26 cellular contexts compared by ENCODE assay signal in genomic region chr4:11312389-11312788, GRCh38.
DNase-seq lines count a peak whose midpoint lies in the region; ATAC-seq and TF ChIP-seq lines count a peak whose summit lies in the region.
"Had no signal": no experiment of that assay in that cellular context is flagged by ENCODE, and none has a peak within 500 bp of the region (broad histone marks: within the 10 kb centered on the region; RNA-seq: fewer than 3 reads in every experiment).

No MANE protein-coding gene starts in this region.

- H3K4me2 ChIP-seq in fibroblast of lung (ENCODE audit: extremely low read depth, insufficient read depth, low read length) = no peak overlapping the region
- H3K4me2 ChIP-seq: BLaER1 treated with 17β-estradiol and CSF1 and Interleukin-3, amounts not matched to agents 10 nM and 100 nM; GM23338 had no signal

- TF ChIP-seq CTCF in Calu3 (IDR thresholded peaks at IDR 0.05; ENCODE audit: unreplicated experiment) (no peak), fibroblast of lung (conservative IDR thresholded peaks at IDR 0.05 in 1 of 2, IDR thresholded peaks at IDR 0.05 in 1 of 2; ENCODE audit: low read depth in 1 of 2, low read length in 2 of 2) (no peak), GM20000 (IDR thresholded peaks at IDR 0.05; ENCODE audit: extremely low read depth, missing control alignments) (no peak), esophagus squamous epithelium (IDR thresholded peaks at IDR 0.05) (no peak)

- peaks cover 3% of the 10 kb centered on the region for H3K9me3 Mint-ChIP-seq in Calu3 (ENCODE audit: low read depth, unreplicated experiment)
- no peaks in the 10 kb centered on the region for H3K9me3 Mint-ChIP-seq in activated CD4-positive, alpha-beta T cell treated with anti-CD3 and anti-CD28 coated beads, Interleukin-2, amount 10 ng/mL, durations not matched to agents 24 days and 14 days
- H3K9me3 Mint-ChIP-seq: activated naive CD8-positive, alpha-beta T cell treated with anti-CD3 and anti-CD28 coated beads, Interleukin-2, amount 50 U/mL, for 24 hours had no signal

- H3K4me3 Mint-ChIP-seq in Calu3 (ENCODE audit: low read depth, unreplicated experiment) = no peak overlapping the region
- H3K4me3 Mint-ChIP-seq in activated CD4-positive, alpha-beta T cell treated with anti-CD3 and anti-CD28 coated beads, Interleukin-2, amount 10 ng/mL, durations not matched to agents 24 days and 14 days = no peak overlapping the region
- H3K4me3 Mint-ChIP-seq: activated naive CD8-positive, alpha-beta T cell treated with anti-CD3 and anti-CD28 coated beads, Interleukin-2, amount 50 U/mL, for 24 hours; GM23338; natural killer cell treated with Interleukin-12 subunit alpha and Interleukin-12 subunit beta and Interleukin-15 and Interleukin-18, amount 100 ng/mL, for 72 hours had no signal

- no peaks in the 10 kb centered on the region for H3K36me3 Mint-ChIP-seq in Calu3 (ENCODE audit: insufficient read depth, unreplicated experiment)
- H3K36me3 Mint-ChIP-seq in activated CD4-positive, alpha-beta T cell treated with anti-CD3 and anti-CD28 coated beads, Interleukin-2, amount 10 ng/mL, durations not matched to agents 24 days and 14 days (ENCODE audit: low read depth) = no peaks in the 10 kb centered on the region
- H3K36me3 Mint-ChIP-seq: natural killer cell treated with Interleukin-12 subunit alpha and Interleukin-12 subunit beta and Interleukin-15 and Interleukin-18, amount 100 ng/mL, for 72 hours had no signal

- H3K4me3 ChIP-seq in fibroblast of lung (replicated peaks in 1 of 4; ENCODE audit: control extremely low read depth in 1 of 4, insufficient read depth in 1 of 4, low read depth in 3 of 4, low read length in 4 of 4) (no peak overlapping the region), esophagus squamous epithelium (no peak overlapping the region)
- H3K4me3 ChIP-seq: BLaER1 treated with 17β-estradiol and CSF1 and Interleukin-3, amounts not matched to agents 10 nM and 100 nM; GM23338; sigmoid colon; SJSA1; uterus had no signal

- ATAC-seq in GM19467 (IDR thresholded peaks at IDR 0.05; ENCODE audit: unreplicated experiment) = no peak
- ATAC-seq: activated naive CD8-positive, alpha-beta T cell treated with anti-CD3 and anti-CD28 coated beads, Interleukin-2, amount 50 U/mL, for 24 hours; GM23338; left colon; natural killer cell treated with Interleukin-12 subunit alpha and Interleukin-12 subunit beta and Interleukin-15 and Interleukin-18, amount 100 ng/mL, for 72 hours had no signal

- no peaks in the 10 kb centered on the region for H4K20me1 ChIP-seq in fibroblast of lung (ENCODE audit: control insufficient read depth, extremely low read depth, insufficient read depth, low read length)
- H4K20me1 ChIP-seq: BLaER1 treated with 17β-estradiol and CSF1 and Interleukin-3, amounts not matched to agents 10 nM and 100 nM had no signal

- H3K27ac ChIP-seq in fibroblast of lung (ENCODE audit: insufficient read depth, low read length) (no peak overlapping the region), esophagus squamous epithelium (no peak overlapping the region)
- H3K27ac ChIP-seq: BLaER1 treated with 17β-estradiol and CSF1 and Interleukin-3, amounts not matched to agents 10 nM and 100 nM; parathyroid adenoma; sigmoid colon; SJSA1; uterus had no signal

- H3K9me3 ChIP-seq in fibroblast of lung (ENCODE audit: control insufficient read depth, insufficient read depth, low read depth, low read length) (no peaks in the 10 kb centered on the region), esophagus squamous epithelium (peaks cover 0 to 4% (median 0%) of the 10 kb centered on the region in 3 donors)
- H3K9me3 ChIP-seq: sigmoid colon, SJSA1, uterus had no signal

- H3K4me1 ChIP-seq in fibroblast of lung (ENCODE audit: control insufficient read depth, extremely low read depth, insufficient read depth, low read length) (no peaks in the 10 kb centered on the region), esophagus squamous epithelium (peaks cover 0 to 14% (median 0%) of the 10 kb centered on the region in 3 donors)
- H3K4me1 ChIP-seq: BLaER1 treated with 17β-estradiol and CSF1 and Interleukin-3, amounts not matched to agents 10 nM and 100 nM; parathyroid adenoma; sigmoid colon; SJSA1; uterus had no signal

- CTCF ChIA-PET in Calu3 (lab: Charles Lee) = no interaction called here

- H3K9ac ChIP-seq in fibroblast of lung (ENCODE audit: insufficient read depth, low read length) = no peak overlapping the region
- H3K9ac ChIP-seq: BLaER1 treated with 17β-estradiol and CSF1 and Interleukin-3, amounts not matched to agents 10 nM and 100 nM; parathyroid adenoma had no signal

- no TSS peak for BruUV-seq in Calu3 (replicated peaks; lab: Mats Ljungman, UMichigan)

- no peak for TF ChIP-seq POLR2A in esophagus squamous epithelium (IDR thresholded peaks at IDR 0.05)

- H3K36me3 ChIP-seq in fibroblast of lung (ENCODE audit: control insufficient read depth, insufficient read depth, low read length) (no peaks in the 10 kb centered on the region), esophagus squamous epithelium (no peaks in the 10 kb centered on the region)
- H3K36me3 ChIP-seq: BLaER1 treated with 17β-estradiol and CSF1 and Interleukin-3, amounts not matched to agents 10 nM and 100 nM; sigmoid colon; SJSA1; uterus had no signal

- H3K79me2 ChIP-seq in fibroblast of lung (ENCODE audit: control insufficient read depth, insufficient read depth, low read length) = no peaks in the 10 kb centered on the region
- H3K79me2 ChIP-seq: parathyroid adenoma had no signal

- H3K27me3 ChIP-seq in fibroblast of lung (ENCODE audit: control insufficient read depth, insufficient read depth, low read length) = no peaks in the 10 kb centered on the region
- no peaks in the 10 kb centered on the region for H3K27me3 ChIP-seq in esophagus squamous epithelium
- H3K27me3 ChIP-seq: BLaER1 treated with 17β-estradiol and CSF1 and Interleukin-3, amounts not matched to agents 10 nM and 100 nM; sigmoid colon; SJSA1; uterus had no signal

- H3K27me3 Mint-ChIP-seq in Calu3 (ENCODE audit: unreplicated experiment) = no peaks in the 10 kb centered on the region
- no peaks in the 10 kb centered on the region for H3K27me3 Mint-ChIP-seq in activated CD4-positive, alpha-beta T cell treated with anti-CD3 and anti-CD28 coated beads, Interleukin-2, amount 10 ng/mL, durations not matched to agents 24 days and 14 days
- H3K27me3 Mint-ChIP-seq: natural killer cell treated with Interleukin-12 subunit alpha and Interleukin-12 subunit beta and Interleukin-15 and Interleukin-18, amount 100 ng/mL, for 72 hours had no signal

- H3K4me1 Mint-ChIP-seq in Calu3 (ENCODE audit: low read depth, unreplicated experiment) = peaks cover 23% of the 10 kb centered on the region
- no peaks in the 10 kb centered on the region for H3K4me1 Mint-ChIP-seq in activated CD4-positive, alpha-beta T cell treated with anti-CD3 and anti-CD28 coated beads, Interleukin-2, amount 10 ng/mL, durations not matched to agents 24 days and 14 days
- H3K4me1 Mint-ChIP-seq: activated naive CD8-positive, alpha-beta T cell treated with anti-CD3 and anti-CD28 coated beads, Interleukin-2, amount 50 U/mL, for 24 hours had no signal

- no peak overlapping the region for H2AFZ ChIP-seq in fibroblast of lung (ENCODE audit: low read length)
- H2AFZ ChIP-seq: GM23338, parathyroid adenoma had no signal

- H3K27ac Mint-ChIP-seq in Calu3 (ENCODE audit: unreplicated experiment) = no peak overlapping the region
- H3K27ac Mint-ChIP-seq in activated CD4-positive, alpha-beta T cell treated with anti-CD3 and anti-CD28 coated beads, Interleukin-2, amount 10 ng/mL, durations not matched to agents 24 days and 14 days = no peak overlapping the region
- H3K27ac Mint-ChIP-seq: activated naive CD8-positive, alpha-beta T cell treated with anti-CD3 and anti-CD28 coated beads, Interleukin-2, amount 50 U/mL, for 24 hours; GM23338; natural killer cell treated with Interleukin-12 subunit alpha and Interleukin-12 subunit beta and Interleukin-15 and Interleukin-18, amount 100 ng/mL, for 72 hours had no signal

- peak; percentile 8 for DNase-seq in Calu3
- DNase-seq in T1000 (lab: John Stamatoyannopoulos, UW) = peak; percentile 27
- DNase-seq in fibroblast of lung (ENCODE audit: low read depth in 2 of 2) = peak; percentile 0 to 95
- peak; percentile 85 for DNase-seq in kidney tubule cell (ENCODE audit: low spot score)
- DNase-seq in activated CD4-positive, alpha-beta T cell treated with anti-CD3 and anti-CD28 coated beads, Interleukin-2, amount 10 ng/mL, durations not matched to agents 24 days and 14 days = no peak
- no peak for DNase-seq in GM20000 (ENCODE audit: low spot score)
- DNase-seq in esophagus squamous epithelium (lab: John Stamatoyannopoulos, UW) = no peak
- DNase-seq: activated CD8-positive, alpha-beta memory T cell treated with anti-CD3 and anti-CD28 coated beads, Interleukin-2, amount 50 U/mL, for 48 hours; activated effector memory CD4-positive, alpha-beta T cell treated with anti-CD3 and anti-CD28 coated beads, Interleukin-2, amount 50 U/mL, for 16 hours; activated naive CD8-positive, alpha-beta T cell treated with anti-CD3 and anti-CD28 coated beads, Interleukin-2, amount 50 U/mL, for 24 hours; caudate nucleus; dermis blood vessel endothelial cell; Karpas-422; left colon; NCI-H1092 treated with DMSO at 0.1 percent for 48 hours; NCI-H1930; NCI-H345; NCI-H774; sigmoid colon; uterus had no signal

- intact Hi-C loops in Calu3 (cut with micrococcal nuclease; ENCODE audit: unreplicated experiment) = no loop called here
- intact Hi-C loops in activated CD4-positive, alpha-beta T cell treated with anti-CD3 and anti-CD28 coated beads, Interleukin-2, amount 10 ng/mL, durations not matched to agents 24 days and 14 days (cut with micrococcal nuclease) = no loop called here
- intact Hi-C loops in esophagus squamous epithelium (cut with DNase I) = no loop called here

Comparison
In these comparisons a context has a peak if more than half of its experiments do, and no peak if none do; other contexts are left out.
1. DNase-seq: peak in Calu3 (single experiment), T1000 (single experiment), fibroblast of lung (2 of 2) and kidney tubule cell (single experiment); none in activated CD4-positive, alpha-beta T cell treated with anti-CD3 and anti-CD28 coated beads, Interleukin-2, amount 10 ng/mL, durations not matched to agents 24 days and 14 days (single experiment), GM20000 (single experiment) and esophagus squamous epithelium (single experiment).